8 cellular contexts compared by ENCODE assay signal in the genomic region with DNA sequence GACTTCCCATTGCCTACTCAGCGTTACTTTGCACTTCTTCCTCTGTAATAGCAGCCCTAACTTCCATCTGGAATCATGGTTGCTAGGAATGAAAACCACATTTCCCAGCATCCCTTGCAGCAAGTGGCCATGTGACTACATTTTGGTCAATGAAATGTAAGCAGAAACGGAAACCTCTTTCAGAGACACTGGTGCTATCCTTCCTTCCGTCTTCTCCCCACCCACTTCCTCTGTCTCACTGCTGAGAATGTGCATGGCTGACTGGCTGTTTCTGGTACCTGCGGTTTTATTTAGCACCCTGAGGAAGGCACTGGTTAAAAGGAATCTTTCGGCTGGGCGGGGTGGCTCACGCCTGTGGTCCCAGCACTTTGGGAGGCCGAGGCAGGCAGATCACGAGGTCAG.
DNase-seq lines count a peak whose midpoint lies in the region; ATAC-seq and TF ChIP-seq lines count a peak whose summit lies in the region.

No MANE protein-coding gene starts in this region.

- no peak overlapping the region for H3K4me2 ChIP-seq in smooth muscle cell

- H3K27ac ChIP-seq in spleen: peak overlapping the region in 5 of 8 donors; percentile 20 to 60 (median 44)
- no peak overlapping the region for H3K27ac ChIP-seq in smooth muscle cell (ENCODE audit: low read depth)
- no peak overlapping the region for H3K27ac ChIP-seq in aorta (ENCODE audit: low read depth in 1 of 2, low read length in 2 of 2)

- no peak for TF ChIP-seq POLR2A in spleen (IDR thresholded peaks at IDR 0.05)

- TF ChIP-seq CTCF in spleen (IDR thresholded peaks at IDR 0.05 in 8 of 11, conservative IDR thresholded peaks at IDR 0.05 in 3 of 11) (no peak), smooth muscle cell (IDR thresholded peaks at IDR 0.05; ENCODE audit: borderline replicate concordance, insufficient read depth, poor library complexity, severe bottlenecking) (no peak)

- DNase-seq in T-helper 17 cell: peak; percentile 27 to 58 (median 54)
- peak; percentile 63 to 90 for DNase-seq in activated naive CD4-positive, alpha-beta T cell treated with anti-CD3 and anti-CD28 coated beads, Interleukin-2, amount 50 U/mL, for 72 hours (ENCODE audit: low spot score in 2 of 2)
- DNase-seq in spleen: peak; percentile 82
- no peak for DNase-seq in smooth muscle cell (lab: John Stamatoyannopoulos, UW; ENCODE audit: unreplicated experiment)
- DNase-seq in aorta: no peak
- no peak for DNase-seq in HuH-7.5 (ENCODE audit: low spot score)

- H3F3A ChIP-seq in smooth muscle cell (ENCODE audit: low read depth): no peaks in the 10 kb centered on the region

- no peaks in the 10 kb centered on the region for H3K9me3 ChIP-seq in T-helper 17 cell (ENCODE audit: control insufficient read depth, low read length, poor library complexity, severe bottlenecking)
- H3K9me3 ChIP-seq in spleen: no peaks in the 10 kb centered on the region
- H3K9me3 ChIP-seq in smooth muscle cell (replicated peaks; ENCODE audit: low read depth): no peaks in the 10 kb centered on the region
- no peaks in the 10 kb centered on the region for H3K9me3 ChIP-seq in aorta (ENCODE audit: control insufficient read depth, low read length)

- H3K9me3 Mint-ChIP-seq in activated naive CD4-positive, alpha-beta T cell treated with anti-CD3 and anti-CD28 coated beads, Interleukin-2, amount 50 U/mL, for 72 hours: no peaks in the 10 kb centered on the region

- H3K4me3 Mint-ChIP-seq in T-helper 17 cell: peak overlapping the region; percentile 49

- H3K27me3 ChIP-seq in spleen (replicated peaks in 1 of 7) (no peaks in the 10 kb centered on the region), smooth muscle cell (ENCODE audit: low read depth) (no peaks in the 10 kb centered on the region), aorta (ENCODE audit: control insufficient read depth in 1 of 2, insufficient read depth in 2 of 2, low read length in 1 of 2) (no peaks in the 10 kb centered on the region)

- no peaks in the 10 kb centered on the region for H3K79me2 ChIP-seq in smooth muscle cell (ENCODE audit: low read depth)

- H3K4me3 ChIP-seq in spleen: peak overlapping the region in 1 of 8 donors; percentile 34
- no peak overlapping the region for H3K4me3 ChIP-seq in smooth muscle cell
- H3K4me3 ChIP-seq in aorta (ENCODE audit: low read length in 2 of 2): no peak overlapping the region

- H4K20me1 ChIP-seq in smooth muscle cell (ENCODE audit: low read depth): no peaks in the 10 kb centered on the region

- WGBS in spleen, 5 donors: 42 to 69% (median 52%) methylated on average over 5 to 9 of the region's 9 CpGs
- WGBS in smooth muscle cell (ENCODE audit: low lambda C conversion rate): 82% methylated on average over 9 of the region's 9 CpGs
- 82 to 83% methylated on average over 9 of the region's 9 CpGs for WGBS in aorta, 2 donors

- peak overlapping the region; percentile 85 for H3K27ac Mint-ChIP-seq in T-helper 17 cell
- H3K27ac Mint-ChIP-seq in activated naive CD4-positive, alpha-beta T cell treated with anti-CD3 and anti-CD28 coated beads, Interleukin-2, amount 50 U/mL, for 72 hours: peak overlapping the region; percentile 86

- intact Hi-C loops in spleen (cut with DNase I; ENCODE audit: low total_unique reads) (loop anchor here (10.0 kb wide), 1 partner anchor 128 kb away; no protein-coding TSS in a partner anchor), aorta (cut with DNase I) (no loop called here)

- H3K27me3 Mint-ChIP-seq in T-helper 17 cell: no peaks in the 10 kb centered on the region

- H3K4me1 ChIP-seq in spleen: peaks cover 11 to 46% (median 34%) of the 10 kb centered on the region in 6 donors
- no peaks in the 10 kb centered on the region for H3K4me1 ChIP-seq in smooth muscle cell (ENCODE audit: low read depth)
- no peaks in the 10 kb centered on the region for H3K4me1 ChIP-seq in aorta (ENCODE audit: control insufficient read depth in 1 of 2, insufficient read depth in 2 of 2, low read length in 2 of 2)

- ATAC-seq in GM18519 (IDR thresholded peaks at IDR 0.05; ENCODE audit: low FRiP score, unreplicated experiment) (peak; percentile 81), HG03460 (IDR thresholded peaks at IDR 0.05; ENCODE audit: unreplicated experiment) (peak; percentile 75), T-helper 17 cell (peak; percentile 97), aorta (ENCODE audit: low FRiP score) (no peak)
- peak; percentile 56 to 70 for ATAC-seq in activated naive CD4-positive, alpha-beta T cell treated with anti-CD3 and anti-CD28 coated beads, Interleukin-2, amount 50 U/mL, for 72 hours

- H3K9ac ChIP-seq in smooth muscle cell (ENCODE audit: low read depth): no peak overlapping the region

- peaks cover 47% of the 10 kb centered on the region for H3K4me1 Mint-ChIP-seq in T-helper 17 cell

- H2AFZ ChIP-seq in smooth muscle cell (ENCODE audit: low read depth): no peak overlapping the region

- H3K36me3 Mint-ChIP-seq in T-helper 17 cell (ENCODE audit: low read depth): peaks cover 11% of the 10 kb centered on the region
- H3K36me3 Mint-ChIP-seq in activated naive CD4-positive, alpha-beta T cell treated with anti-CD3 and anti-CD28 coated beads, Interleukin-2, amount 50 U/mL, for 72 hours: peaks cover 7 to 20% of the 10 kb centered on the region in 2 donors

- peaks cover 0 to 33% (median 5%) of the 10 kb centered on the region in 6 donors for H3K36me3 ChIP-seq in spleen
- H3K36me3 ChIP-seq in smooth muscle cell (ENCODE audit: low read depth): no peaks in the 10 kb centered on the region
- H3K36me3 ChIP-seq in aorta (ENCODE audit: control insufficient read depth in 1 of 2, insufficient read depth in 2 of 2, low read length in 1 of 2): no peaks in the 10 kb centered on the region

Comparison
In these comparisons a context has a peak if more than half of its experiments do, and no peak if none do; other contexts are left out.
1. DNase-seq: peak in T-helper 17 cell (3 of 3), activated naive CD4-positive, alpha-beta T cell treated with anti-CD3 and anti-CD28 coated beads, Interleukin-2, amount 50 U/mL, for 72 hours (2 of 2) and spleen (single experiment); none in smooth muscle cell (single experiment), aorta (0 of 2) and HuH-7.5 (single experiment).
2. H3K27ac ChIP-seq: peak in spleen (5 of 8); none in smooth muscle cell (single experiment) and aorta (0 of 2).